In the genomic region with DNA sequence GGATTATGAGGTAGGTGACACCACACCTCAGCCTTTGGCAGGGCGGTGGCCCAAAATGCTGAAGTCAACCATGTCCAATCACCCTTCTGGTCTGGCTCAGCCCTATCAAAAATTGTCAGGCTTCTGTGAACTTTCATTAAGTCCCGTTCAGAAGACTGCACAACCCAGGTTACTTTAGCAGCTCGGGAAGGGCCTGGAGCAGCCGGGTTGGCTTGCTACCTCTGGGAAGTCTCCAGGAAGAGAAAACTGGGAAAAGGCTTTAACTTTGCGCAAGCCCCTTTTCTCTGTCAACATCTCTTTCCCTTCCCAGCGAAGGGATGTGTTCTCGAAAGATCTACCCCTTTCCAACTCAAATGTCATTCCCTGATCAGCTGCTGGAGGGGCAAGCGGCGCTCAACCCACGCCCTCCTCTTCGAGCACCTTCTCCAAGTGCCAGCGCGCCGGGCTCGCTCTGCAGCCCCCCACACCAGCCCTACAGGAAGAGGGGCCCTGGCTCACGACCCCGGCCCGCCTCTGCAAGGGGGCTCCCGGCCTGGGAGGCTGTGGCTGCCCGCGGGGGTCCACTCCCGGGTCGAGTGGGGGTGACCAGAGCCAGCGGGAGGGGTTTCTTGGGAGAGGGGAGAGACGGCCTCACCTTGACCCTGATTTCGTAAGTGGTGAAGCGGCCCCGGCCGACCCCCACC, we compare ENCODE assay signal across 8 cellular contexts. TPM values are rescaled to one million over a fixed set of nuclear protein-coding genes. Genes with fewer than 3 reads are reported as not detected.
A peak's percentile ranks its signal among the peaks of the same experiment; 100 is the strongest.
DNase-seq lines count a peak whose midpoint lies in the region; ATAC-seq lines count a peak whose summit lies in the region.

No MANE protein-coding gene starts in this region.

- H3K4me3 ChIP-seq in MG63, result peak overlapping the region; percentile 93
- peak overlapping the region; percentile 84 for H3K4me3 ChIP-seq in endocrine pancreas (ENCODE audit: control insufficient read depth, insufficient read depth, low read length)
- peak overlapping the region; percentile 89 to 95 for H3K4me3 ChIP-seq in stomach smooth muscle (ENCODE audit: low read length in 2 of 2)

- H3K4me3 Mint-ChIP-seq in activated CD4-positive, alpha-beta T cell treated with anti-CD3 and anti-CD28 coated beads for 36 hours, result peak overlapping the region; percentile 80
- H3K4me3 Mint-ChIP-seq in memory B cell, result peak overlapping the region; percentile 92

- H3K27me3 ChIP-seq in MG63 (no peaks in the 10 kb centered on the region), endocrine pancreas (ENCODE audit: control insufficient read depth, insufficient read depth, low read length) (no peaks in the 10 kb centered on the region), stomach smooth muscle (ENCODE audit: control insufficient read depth in 1 of 2, insufficient read depth in 2 of 2, low read length in 2 of 2) (no peaks in the 10 kb centered on the region)

- DNase-seq in GM04504 (ENCODE audit: low read depth) (peak; percentile 21), H4 (ENCODE audit: low spot score) (peak; percentile 10), MG63 (peak; percentile 42), memory B cell (ENCODE audit: low spot score in 2 of 2) (peak; percentile 44 to 53), DMS114 treated with DMSO at 0.1 percent for 48 hours (lab: John Stamatoyannopoulos, UW; ENCODE audit: unreplicated experiment) (no peak)
- DNase-seq in activated CD4-positive, alpha-beta T cell treated with anti-CD3 and anti-CD28 coated beads for 36 hours, result peak; percentile 52

- no peaks in the 10 kb centered on the region for H3K27me3 Mint-ChIP-seq in activated CD4-positive, alpha-beta T cell treated with anti-CD3 and anti-CD28 coated beads for 36 hours
- H3K27me3 Mint-ChIP-seq in memory B cell, result no peaks in the 10 kb centered on the region

- H3K36me3 ChIP-seq in MG63 (peaks cover 8% of the 10 kb centered on the region; the same call in 1 of the 2 replicates), endocrine pancreas (ENCODE audit: control insufficient read depth, insufficient read depth, low read length) (no peaks in the 10 kb centered on the region), stomach smooth muscle (ENCODE audit: control insufficient read depth in 2 of 2, insufficient read depth in 2 of 2, low read length in 2 of 2) (no peaks in the 10 kb centered on the region)

- H3K9me3 ChIP-seq in MG63, result no peaks in the 10 kb centered on the region
- H3K9me3 ChIP-seq in endocrine pancreas (ENCODE audit: control insufficient read depth, low read length), result no peaks in the 10 kb centered on the region
- H3K9me3 ChIP-seq in stomach smooth muscle (ENCODE audit: control insufficient read depth in 2 of 2, low read length in 2 of 2), result no peaks in the 10 kb centered on the region

- H3K4me1 Mint-ChIP-seq in activated CD4-positive, alpha-beta T cell treated with anti-CD3 and anti-CD28 coated beads for 36 hours, result peaks cover 23% of the 10 kb centered on the region
- peaks cover 7% of the 10 kb centered on the region for H3K4me1 Mint-ChIP-seq in memory B cell

- no peaks in the 10 kb centered on the region for H3K9me3 Mint-ChIP-seq in activated CD4-positive, alpha-beta T cell treated with anti-CD3 and anti-CD28 coated beads for 36 hours (ENCODE audit: low read depth)
- no peaks in the 10 kb centered on the region for H3K9me3 Mint-ChIP-seq in memory B cell

- CTCF ChIA-PET in activated CD4-positive, alpha-beta T cell treated with anti-CD3 and anti-CD28 coated beads for 36 hours (lab: Charles Lee), result interaction anchor here (0.8 to 2.9 kb wide), 6 partner anchors 21 to 296 kb away, joined by 3 to 10 read pairs (median 5); a partner anchor contains a TSS

- peak overlapping the region; percentile 69 for H3K27ac Mint-ChIP-seq in activated CD4-positive, alpha-beta T cell treated with anti-CD3 and anti-CD28 coated beads for 36 hours
- peak overlapping the region; percentile 93 for H3K27ac Mint-ChIP-seq in memory B cell

- H3K36me3 Mint-ChIP-seq in activated CD4-positive, alpha-beta T cell treated with anti-CD3 and anti-CD28 coated beads for 36 hours (ENCODE audit: low read depth), result peaks cover 4% of the 10 kb centered on the region
- H3K36me3 Mint-ChIP-seq in memory B cell, result peaks cover 2% of the 10 kb centered on the region

- H3K9ac ChIP-seq in endocrine pancreas (ENCODE audit: control insufficient read depth, insufficient read depth, low read length) (peak overlapping the region; percentile 93), stomach smooth muscle (ENCODE audit: low read length in 2 of 2) (peak overlapping the region; percentile 86 to 91)

- ATAC-seq in activated CD4-positive, alpha-beta T cell treated with anti-CD3 and anti-CD28 coated beads for 36 hours, result no peak
- peak; percentile 28 for ATAC-seq in memory B cell (ENCODE audit: low read depth)

- no peaks in the 10 kb centered on the region for H3K4me1 ChIP-seq in endocrine pancreas (ENCODE audit: control insufficient read depth, insufficient read depth, low read length)
- peaks cover 2% of the 10 kb centered on the region for H3K4me1 ChIP-seq in stomach smooth muscle (ENCODE audit: control insufficient read depth, insufficient read depth, low read length)

- POLR2A ChIA-PET in activated CD4-positive, alpha-beta T cell treated with anti-CD3 and anti-CD28 coated beads for 36 hours (lab: Charles Lee), result interaction anchor here (0.6 to 1.6 kb wide), 4 partner anchors 35 to 808 kb away, joined by 5 to 17 read pairs (median 5); a partner anchor contains a TSS

- intact Hi-C loops in activated CD4-positive, alpha-beta T cell treated with anti-CD3 and anti-CD28 coated beads for 36 hours (cut with DNase I, micrococcal nuclease), result loop anchor here (2.0 to 10.0 kb wide), 5 partner anchors 185 to 1231 kb away; a partner anchor contains a TSS

- peak overlapping the region; percentile 88 for H3K27ac ChIP-seq in stomach smooth muscle (ENCODE audit: low read length)

RNA-seq across cellular contexts. Expression of a gene that starts 0.6 kb away (rescaled TPM):
- total RNA-seq in H4 (2014; rRNA removed; shearing (Covaris generic)), result 114 and 121 TPM in 2 replicates
- total RNA-seq in MG63 (2014; rRNA removed; shearing (Covaris generic); ENCODE audit: low replicate concordance), result 235 and 327 TPM in 2 replicates
- 100 to 1,000 TPM in 1 of 2 experiments, 10 to 100 TPM in 1; 77.1 to 112 TPM for total RNA-seq in activated CD4-positive, alpha-beta T cell treated with anti-CD3 and anti-CD28 coated beads for 36 hours

RNA-seq across cellular contexts. Expression of a gene that starts 34.6 kb away (rescaled TPM):
- 2.7 and 3.3 TPM in 2 replicates for total RNA-seq in H4 (2014; rRNA removed; shearing (Covaris generic))
- total RNA-seq in MG63 (2014; rRNA removed; shearing (Covaris generic); ENCODE audit: low replicate concordance), result 3.8 and 4.6 TPM in 2 replicates
- total RNA-seq in activated CD4-positive, alpha-beta T cell treated with anti-CD3 and anti-CD28 coated beads for 36 hours, result 1 to 10 TPM; 6.6 TPM
